ENCODE assay signal across 8 cellular contexts in the genomic region with DNA sequence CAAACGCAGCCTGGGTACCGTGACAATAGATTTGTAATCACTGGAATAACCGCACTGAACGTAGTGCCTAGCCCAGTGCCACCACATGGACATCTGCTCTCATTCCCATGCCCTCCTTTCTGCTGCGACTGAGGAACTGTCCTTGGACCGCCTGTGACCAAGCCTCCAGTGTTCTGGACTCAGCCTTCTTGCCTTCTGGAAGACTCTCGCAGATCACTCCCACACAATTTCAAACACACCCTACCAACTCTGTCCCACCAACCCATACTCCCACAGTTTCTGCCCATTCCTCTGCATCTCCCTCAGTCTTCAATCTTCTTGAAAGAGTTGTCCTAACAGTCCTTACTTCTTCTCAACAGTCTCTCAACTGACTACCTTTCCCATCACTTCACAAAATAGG.
DNase-seq lines count a peak whose midpoint lies in the region; ATAC-seq and TF ChIP-seq lines count a peak whose summit lies in the region.

No MANE protein-coding gene starts in this region.

- peak overlapping the region; percentile 83 for H3K4me3 ChIP-seq in NB4 (ENCODE audit: low read depth, low read length)

- no peak overlapping the region for H3K27ac Mint-ChIP-seq in nephron progenitor cell

- H3K27ac ChIP-seq in caudate nucleus (ENCODE audit: low read depth, low read length), result peak overlapping the region; percentile 59

- no peak for TF ChIP-seq CTCF in NB4 (IDR thresholded peaks at IDR 0.05; ENCODE audit: low read depth, low read length)
- TF ChIP-seq CTCF in nephron progenitor cell (IDR thresholded peaks at IDR 0.05), result no peak

- peak; percentile 6 for ATAC-seq in GM21367 (IDR thresholded peaks at IDR 0.05; ENCODE audit: unreplicated experiment)
- no peak for ATAC-seq in GM21576 (IDR thresholded peaks at IDR 0.05; ENCODE audit: unreplicated experiment)

- H3K9me3 Mint-ChIP-seq in nephron progenitor cell, result peaks cover 3% of the 10 kb centered on the region

- H3K27me3 Mint-ChIP-seq in nephron progenitor cell (ENCODE audit: low read depth, poor library complexity), result peaks cover 5% of the 10 kb centered on the region

- peaks cover 42% of the 10 kb centered on the region for H3K4me1 Mint-ChIP-seq in nephron progenitor cell

- TF ChIP-seq POLR2A in NB4 (IDR thresholded peaks at IDR 0.05; ENCODE audit: extremely low read depth, insufficient read length), result no peak

- H3K36me3 Mint-ChIP-seq in nephron progenitor cell (ENCODE audit: low read depth), result peaks cover 44% of the 10 kb centered on the region

- DNase-seq in AG20443 (ENCODE audit: low spot score), result peak; percentile 16
- DNase-seq in NB4 (ENCODE audit: low read depth), result no peak
- DNase-seq in caudate nucleus (lab: John Stamatoyannopoulos, UW), result peak in 2 of 61 donors; percentile 11 to 12
- DNase-seq in nephron progenitor cell, result no peak
- no peak for DNase-seq in activated gamma-delta T cell treated with Interleukin-2 at 50 U/mL for 16 hours
- DNase-seq in NCI-H146 (lab: John Stamatoyannopoulos, UW), result no peak

- peak overlapping the region; percentile 89 for H3K4me3 Mint-ChIP-seq in nephron progenitor cell
